1 cellular context compared by ENCODE assay signal in genomic region chr12:108890208-108890607, GRCh38.
TF ChIP-seq lines count a peak whose summit lies in the region.

No MANE protein-coding gene starts in this region.

TF ChIP-seq in K562, 482 proteins besides CTCF, POLR2A, EP300 and RAD21:
- TF ChIP-seq MIER1 (IDR thresholded peaks at IDR 0.05; ENCODE audit: low read depth) (peak; percentile 89), EHMT2 (IDR thresholded peaks at IDR 0.05) (peak; percentile 92), BRF1 (IDR thresholded peaks at IDR 0.05; ENCODE audit: borderline replicate concordance, extremely low read depth, insufficient read length) (no peak), COPS2 (conservative IDR thresholded peaks at IDR 0.05) (no peak), NFIC (IDR thresholded peaks at IDR 0.05) (no peak), REST (CRISPR knock-in tag; IDR thresholded peaks at IDR 0.05; ENCODE audit: low read depth) (peak; percentile 88)
